In the genomic region with DNA sequence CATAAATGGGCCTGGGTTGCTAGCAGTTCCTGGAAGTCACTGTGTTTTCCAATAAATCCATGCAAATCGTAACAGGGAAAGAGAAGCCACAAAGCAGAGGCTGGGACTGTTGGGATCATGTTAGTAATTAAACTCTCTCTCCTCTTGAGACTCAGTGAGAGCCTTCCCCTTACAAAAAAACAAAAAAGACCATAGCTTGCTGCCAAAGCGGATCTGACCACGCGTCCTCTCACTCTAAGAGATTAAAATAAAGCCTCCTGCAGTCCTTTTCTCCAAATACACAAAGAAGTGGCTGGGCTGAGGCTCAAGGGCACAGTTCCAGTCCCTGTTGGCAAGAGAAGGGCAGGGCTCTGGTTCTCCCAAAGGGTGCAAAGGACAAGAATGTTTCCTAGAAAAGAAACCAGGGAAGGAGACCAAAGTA, we compare ENCODE assay signal across 1 cellular context.
TF ChIP-seq lines count a peak whose summit lies in the region.

No MANE protein-coding gene starts in this region.

TF ChIP-seq in H1, 55 proteins besides CTCF, POLR2A, EP300 and RAD21 (continued from another document):
- TF ChIP-seq, protein P1, sequence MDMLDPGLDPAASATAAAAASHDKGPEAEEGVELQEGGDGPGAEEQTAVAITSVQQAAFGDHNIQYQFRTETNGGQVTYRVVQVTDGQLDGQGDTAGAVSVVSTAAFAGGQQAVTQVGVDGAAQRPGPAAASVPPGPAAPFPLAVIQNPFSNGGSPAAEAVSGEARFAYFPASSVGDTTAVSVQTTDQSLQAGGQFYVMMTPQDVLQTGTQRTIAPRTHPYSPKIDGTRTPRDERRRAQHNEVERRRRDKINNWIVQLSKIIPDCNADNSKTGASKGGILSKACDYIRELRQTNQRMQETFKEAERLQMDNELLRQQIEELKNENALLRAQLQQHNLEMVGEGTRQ (IDR thresholded peaks at IDR 0.05; ENCODE audit: low read length), result no peak
- TF ChIP-seq KDM1A (IDR thresholded peaks at IDR 0.05; ENCODE audit: borderline replicate concordance, low read length) (no peak), JUN (IDR thresholded peaks at IDR 0.05; ENCODE audit: low read depth, low read length) (no peak), EGR1 (IDR thresholded peaks at IDR 0.05; ENCODE audit: borderline replicate concordance, low read depth, low read length) (no peak), SRF (IDR thresholded peaks at IDR 0.05; ENCODE audit: low read depth, low read length) (no peak), RXRA (IDR thresholded peaks at IDR 0.05; ENCODE audit: insufficient read depth, low read depth, low read length) (no peak), JUND (IDR thresholded peaks at IDR 0.05; ENCODE audit: low read length) (no peak), MAX (IDR thresholded peaks at IDR 0.05) (no peak), FOSL1 (IDR thresholded peaks at IDR 0.05; ENCODE audit: insufficient read depth, low read depth, low read length) (no peak), SIRT6 (IDR thresholded peaks at IDR 0.05; ENCODE audit: low read length) (no peak), BACH1 (IDR thresholded peaks at IDR 0.05; ENCODE audit: low read length) (no peak)
